In the genomic region with DNA sequence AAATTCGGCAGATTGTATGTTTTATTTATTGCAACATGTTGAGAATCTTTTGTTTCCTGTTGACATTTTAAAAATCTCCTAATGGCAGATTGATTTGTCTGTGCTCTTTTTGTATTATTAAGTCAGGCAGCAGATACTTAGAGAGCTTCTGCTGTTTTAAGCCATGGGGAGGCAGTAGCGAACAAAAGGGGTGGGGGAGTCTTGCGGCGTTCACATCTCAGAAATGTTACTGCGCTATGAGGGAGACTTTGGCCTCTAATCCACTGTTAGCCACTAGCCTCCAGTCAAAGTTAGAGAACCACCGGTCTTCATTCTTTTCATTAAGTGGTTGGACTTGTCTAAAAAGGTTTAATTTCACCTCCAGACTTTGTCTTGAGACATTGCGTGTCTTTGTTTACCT, we compare ENCODE assay signal across 10 cellular contexts.
DNase-seq lines count a peak whose midpoint lies in the region; ATAC-seq and TF ChIP-seq lines count a peak whose summit lies in the region.
"Had no signal": no experiment of that assay in that cellular context is flagged by ENCODE, and none has a peak within 500 bp of the region (broad histone marks: within the 10 kb centered on the region; RNA-seq: fewer than 3 reads in every experiment).

No MANE protein-coding gene starts in this region.

- no TSS peak for BruUV-seq in A673 (replicated peaks; lab: Mats Ljungman, UMichigan)

- H3K9me3 ChIP-seq in A673 (ENCODE audit: low read depth, low read length, poor library complexity, severe bottlenecking) (no peaks in the 10 kb centered on the region), iPS DF 6.9 (ENCODE audit: control insufficient read depth, insufficient read depth, low read length) (no peaks in the 10 kb centered on the region), left lung (no peaks in the 10 kb centered on the region)
- no peaks in the 10 kb centered on the region for H3K9me3 ChIP-seq in effector memory CD4-positive, alpha-beta T cell (ENCODE audit: control insufficient read depth, low read length)

- H3K9me3 Mint-ChIP-seq in GM23338 (no peaks in the 10 kb centered on the region), T-cell (no peaks in the 10 kb centered on the region)

- H3K4me3 ChIP-seq in A673 (ENCODE audit: low read depth, low read length, poor library complexity, severe bottlenecking) = no peak overlapping the region
- H3K4me3 ChIP-seq in GM23338 = no peak overlapping the region
- no peak overlapping the region for H3K4me3 ChIP-seq in iPS DF 6.9 (ENCODE audit: low read length)
- H3K4me3 ChIP-seq in left lung = no peak overlapping the region
- H3K4me3 ChIP-seq in effector memory CD4-positive, alpha-beta T cell (ENCODE audit: insufficient read depth, low read depth, low read length, poor library complexity, severe bottlenecking) = no peak overlapping the region

- H3K9me2 ChIP-seq in GM23338 (ENCODE audit: insufficient read depth) = no peaks in the 10 kb centered on the region

- H3K36me3 ChIP-seq in A673 (ENCODE audit: insufficient read depth, low read length, poor library complexity, severe bottlenecking) = no peaks in the 10 kb centered on the region
- H3K36me3 ChIP-seq in GM23338 (ENCODE audit: insufficient read depth) = no peaks in the 10 kb centered on the region
- no peaks in the 10 kb centered on the region for H3K36me3 ChIP-seq in iPS DF 6.9 (ENCODE audit: control insufficient read depth, insufficient read depth, low read length)
- H3K36me3 ChIP-seq in left lung = no peaks in the 10 kb centered on the region
- no peaks in the 10 kb centered on the region for H3K36me3 ChIP-seq in effector memory CD4-positive, alpha-beta T cell (ENCODE audit: control insufficient read depth, insufficient read depth, low read length)

- H3K4me3 Mint-ChIP-seq in GM23338 (no peak overlapping the region), T-cell (no peak overlapping the region)

- H3K4me1 ChIP-seq in A673 (ENCODE audit: insufficient read depth, low read length, poor library complexity, severe bottlenecking) = peaks cover 47% of the 10 kb centered on the region
- peaks cover 57% of the 10 kb centered on the region for H3K4me1 ChIP-seq in GM23338 (ENCODE audit: insufficient read depth)
- H3K4me1 ChIP-seq in iPS DF 6.9 (ENCODE audit: control insufficient read depth, insufficient read depth, low read length) = peaks cover 2% of the 10 kb centered on the region; the same call in 1 of the 2 replicates
- H3K4me1 ChIP-seq in left lung = peaks cover 6 to 92% of the 10 kb centered on the region in 2 donors
- peaks cover 22% of the 10 kb centered on the region for H3K4me1 ChIP-seq in effector memory CD4-positive, alpha-beta T cell (ENCODE audit: control insufficient read depth, insufficient read depth, low read length, poor library complexity, severe bottlenecking)
- H3K4me1 ChIP-seq: parathyroid adenoma had no signal

- peak; percentile 68 for ATAC-seq in GM23338
- no peak for ATAC-seq in T-cell (replicated peaks in 1 of 4)
- no peak for ATAC-seq in left lung

- H4K20me1 ChIP-seq in GM23338 (replicated peaks; ENCODE audit: insufficient read depth) = peaks cover 35% of the 10 kb centered on the region

- 0 out of 2 replicates have a peak overlapping the region, but pooled peaks have one; percentile 31 for H3K4me2 ChIP-seq in GM23338

- H3K27me3 ChIP-seq in A673 (replicated peaks; ENCODE audit: insufficient read depth, low read depth, low read length, poor library complexity) (no peaks in the 10 kb centered on the region), GM23338 (ENCODE audit: insufficient read depth) (no peaks in the 10 kb centered on the region), iPS DF 6.9 (ENCODE audit: control insufficient read depth, insufficient read depth, low read length) (no peaks in the 10 kb centered on the region), left lung (no peaks in the 10 kb centered on the region)
- H3K27me3 ChIP-seq in effector memory CD4-positive, alpha-beta T cell (replicated peaks; ENCODE audit: control insufficient read depth, insufficient read depth, low read length, poor library complexity, severe bottlenecking) = no peaks in the 10 kb centered on the region

- intact Hi-C loops in A673 (cut with micrococcal nuclease; ENCODE audit: unreplicated experiment) (loop anchor here (5.0 kb wide), 1 partner anchor 93 kb away; a partner anchor contains a TSS), left lung (cut with DNase I) (no loop called here)

- no peak overlapping the region for H2AFZ ChIP-seq in GM23338
- H2AFZ ChIP-seq: parathyroid adenoma had no signal

- H3K27ac ChIP-seq in A673 (ENCODE audit: low read depth, low read length, poor library complexity, severe bottlenecking) = no peak overlapping the region
- no peak overlapping the region for H3K27ac ChIP-seq in GM23338 (ENCODE audit: low read depth)
- H3K27ac ChIP-seq in iPS DF 6.9 (ENCODE audit: low read length) = no peak overlapping the region
- H3K27ac ChIP-seq in left lung = no peak overlapping the region
- H3K27ac ChIP-seq in effector memory CD4-positive, alpha-beta T cell (ENCODE audit: insufficient read depth, low read length, poor library complexity, severe bottlenecking) = no peak overlapping the region
- H3K27ac ChIP-seq: parathyroid adenoma had no signal

- H3K79me2 ChIP-seq in GM23338 (replicated peaks; ENCODE audit: insufficient read depth) = peaks cover 98% of the 10 kb centered on the region

- no peaks in the 10 kb centered on the region; the same call in 1 of the 2 replicates for H3F3A ChIP-seq in GM23338 (replicated peaks; ENCODE audit: low read depth)

- peak; percentile 58 for TF ChIP-seq CTCF in A673 (conservative IDR thresholded peaks at IDR 0.05; ENCODE audit: low read depth, low read length)
- peak; percentile 60 to 69 for TF ChIP-seq CTCF in GM23338 (conservative IDR thresholded peaks at IDR 0.05; ENCODE audit: low read depth in 2 of 2)
- no peak for TF ChIP-seq CTCF in left lung (IDR thresholded peaks at IDR 0.05)

- H3K36me3 Mint-ChIP-seq in GM23338 (ENCODE audit: low read depth) (peaks cover 5% of the 10 kb centered on the region; the same call in 1 of the 3 replicates), T-cell (peaks cover 6% of the 10 kb centered on the region)

- H3K27ac Mint-ChIP-seq in GM23338 (no peak overlapping the region), T-cell (peak overlapping the region; percentile 36 to 64)

- POLR2A ChIA-PET in A673 (lab: Charles Lee; ENCODE audit: low non-redundant PET) (interaction anchor here (0.6 kb wide), 1 partner anchor 1600 kb away, joined by 3 read pairs; no protein-coding TSS in a partner anchor), T-cell (lab: Charles Lee) (no interaction called here)

- H3K27me3 Mint-ChIP-seq in GM23338 (ENCODE audit: insufficient read depth, low read depth, poor library complexity) (peaks cover 4% of the 10 kb centered on the region), T-cell (no peaks in the 10 kb centered on the region)

- DNase-seq in A673 (ENCODE audit: low spot score) = peak; percentile 52
- DNase-seq in GM23338 (ENCODE audit: low spot score) = peak; percentile 84
- DNase-seq in T-cell = no peak
- DNase-seq in iPS DF 6.9 (ENCODE audit: low read depth, low spot score) = peak; percentile 33
- no peak for DNase-seq in left lung
- no peak for DNase-seq in central memory CD4-positive, alpha-beta T cell
- no peak for DNase-seq in DMS53 (lab: John Stamatoyannopoulos, UW)
- DNase-seq in effector memory CD4-positive, alpha-beta T cell = no peak
- DNase-seq: C1 segment of cervical spinal cord had no signal

- CTCF ChIA-PET in A673 (lab: Charles Lee) (no interaction called here), T-cell (lab: Charles Lee) (interaction anchor here in 1 of 2 donors (0.5 kb wide), 1 partner anchor 14 kb away, joined by 4 read pairs; no protein-coding TSS in a partner anchor)

- peaks cover 74% of the 10 kb centered on the region for H3K4me1 Mint-ChIP-seq in GM23338
- peaks cover 86 to 89% (median 88%) of the 10 kb centered on the region in 3 donors for H3K4me1 Mint-ChIP-seq in T-cell

- WGBS in iPS DF 6.9 (ENCODE audit: insufficient coverage, insufficient read length) = no CpG with 5 or more reads among the region's 7 CpGs

TF ChIP-seq in GM23338, 12 proteins besides CTCF, POLR2A, EP300 and RAD21:
- TF ChIP-seq ZNF114 (CRISPR knock-in tag; IDR thresholded peaks at IDR 0.05) = no peak
- no peak for TF ChIP-seq CREB1 (CRISPR knock-in tag; IDR thresholded peaks at IDR 0.05; ENCODE audit: low read depth)
- no peak for TF ChIP-seq ZNF331 (CRISPR knock-in tag; IDR thresholded peaks at IDR 0.05; ENCODE audit: low read depth)
- no peak for TF ChIP-seq STAT1 (IDR thresholded peaks at IDR 0.05; ENCODE audit: unreplicated experiment)
- TF ChIP-seq, protein P1, sequence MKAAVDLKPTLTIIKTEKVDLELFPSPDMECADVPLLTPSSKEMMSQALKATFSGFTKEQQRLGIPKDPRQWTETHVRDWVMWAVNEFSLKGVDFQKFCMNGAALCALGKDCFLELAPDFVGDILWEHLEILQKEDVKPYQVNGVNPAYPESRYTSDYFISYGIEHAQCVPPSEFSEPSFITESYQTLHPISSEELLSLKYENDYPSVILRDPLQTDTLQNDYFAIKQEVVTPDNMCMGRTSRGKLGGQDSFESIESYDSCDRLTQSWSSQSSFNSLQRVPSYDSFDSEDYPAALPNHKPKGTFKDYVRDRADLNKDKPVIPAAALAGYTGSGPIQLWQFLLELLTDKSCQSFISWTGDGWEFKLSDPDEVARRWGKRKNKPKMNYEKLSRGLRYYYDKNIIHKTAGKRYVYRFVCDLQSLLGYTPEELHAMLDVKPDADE (IDR thresholded peaks at IDR 0.05) = no peak
- TF ChIP-seq EZH2 (IDR thresholded peaks at IDR 0.05; ENCODE audit: low read depth, unreplicated experiment) = no peak
- TF ChIP-seq NANOG (IDR thresholded peaks at IDR 0.05; ENCODE audit: borderline replicate concordance) = 0 out of 2 replicates have a peak, but pooled peaks have one; percentile 7

Comparison
In these comparisons a context has a peak if more than half of its experiments do, and no peak if none do; other contexts are left out.
1. DNase-seq: peak in A673 (single experiment), GM23338 (single experiment) and iPS DF 6.9 (single experiment); none in T-cell (0 of 34), left lung (0 of 2), central memory CD4-positive, alpha-beta T cell (single experiment), DMS53 (single experiment) and effector memory CD4-positive, alpha-beta T cell (0 of 3).
2. CTCF ChIP-seq: peak in A673 (single experiment) and GM23338 (2 of 2); none in left lung (0 of 2).